Comparison of ENCODE assay signal across 1 cellular context in genomic region chr12:68374315-68374982, GRCh38.
TF ChIP-seq lines count a peak whose summit lies in the region.

No MANE protein-coding gene starts in this region.

TF ChIP-seq in GM12878, 131 proteins besides CTCF, POLR2A, EP300 and RAD21 (continued from another document):
- TF ChIP-seq ZNF687 (IDR thresholded peaks at IDR 0.05) (peak; percentile 97), YY1 (IDR thresholded peaks at IDR 0.05; ENCODE audit: low read depth, low read length) (no peak), PBX3 (IDR thresholded peaks at IDR 0.05; ENCODE audit: insufficient replicate concordance, low read depth, low read length) (no peak), RFX5 (IDR thresholded peaks at IDR 0.05; ENCODE audit: low read depth, low read length) (no peak), GATAD2B (conservative IDR thresholded peaks at IDR 0.05; ENCODE audit: low read depth) (peak; percentile 87), MLLT1 (IDR thresholded peaks at IDR 0.05) (peak; percentile 98), ZNF622 (IDR thresholded peaks at IDR 0.05) (no peak), SUZ12 (IDR thresholded peaks at IDR 0.05; ENCODE audit: unreplicated experiment) (no peak), IRF3 (IDR thresholded peaks at IDR 0.05) (no peak), BHLHE40 (IDR thresholded peaks at IDR 0.05; ENCODE audit: borderline replicate concordance in 1 of 2, low read depth in 2 of 2, low read length in 1 of 2) (peak; percentile 90 to 92), KAT2A (conservative IDR thresholded peaks at IDR 0.05; ENCODE audit: control insufficient read depth, low read depth, low read length) (no peak), TARDBP (IDR thresholded peaks at IDR 0.05; ENCODE audit: borderline replicate concordance) (no peak), STAT3 (IDR thresholded peaks at IDR 0.05; ENCODE audit: low read depth, low read length) (peak; percentile 93; the same call in 1 of the 2 replicates)
